Comparison of ENCODE assay signal across 13 cellular contexts in the genomic region with DNA sequence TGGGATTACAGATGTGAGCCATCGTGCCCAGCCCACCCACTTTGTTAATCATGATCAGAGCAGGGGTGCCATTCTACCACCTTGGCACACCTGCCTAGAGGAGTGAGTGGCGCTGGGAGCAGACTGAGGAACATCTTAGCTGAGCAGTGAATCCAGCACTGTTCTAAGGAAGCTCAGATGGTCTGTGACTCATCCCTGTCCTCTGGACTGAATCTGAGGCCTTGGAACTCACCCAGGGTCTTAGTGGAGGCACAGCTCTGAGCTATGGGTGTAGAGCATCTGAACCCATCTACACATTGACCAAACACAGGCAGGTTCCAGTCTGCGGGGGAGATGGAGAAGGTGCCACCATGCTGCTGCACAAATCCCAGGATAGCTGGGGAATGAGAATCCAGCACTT. TPM values are rescaled to one million over a fixed set of nuclear protein-coding genes. Genes with fewer than 3 reads are reported as not detected.
DNase-seq lines count a peak whose midpoint lies in the region; ATAC-seq and TF ChIP-seq lines count a peak whose summit lies in the region.
"Had no signal": no experiment of that assay in that cellular context is flagged by ENCODE, and none has a peak within 500 bp of the region (broad histone marks: within the 10 kb centered on the region; RNA-seq: fewer than 3 reads in every experiment).

No MANE protein-coding gene starts in this region.

- H3K27ac Mint-ChIP-seq in activated T-helper 17 cell treated with anti-CD3 and anti-CD28 coated beads, Interleukin-2, amount 50 U/mL, for 72 hours: peak overlapping the region; percentile 58

- H3K4me3 Mint-ChIP-seq in activated T-helper 17 cell treated with anti-CD3 and anti-CD28 coated beads, Interleukin-2, amount 50 U/mL, for 72 hours: no peak overlapping the region

- 100% methylated on average over 1 of the region's 3 CpGs for WGBS in right lobe of liver (ENCODE audit: insufficient coverage, low coverage, low lambda C conversion rate, missing lambda C conversion rate)

- H3K36me3 Mint-ChIP-seq in activated T-helper 17 cell treated with anti-CD3 and anti-CD28 coated beads, Interleukin-2, amount 50 U/mL, for 72 hours (ENCODE audit: low read depth): peaks cover 41% of the 10 kb centered on the region

- H3K9me3 ChIP-seq in right atrium auricular region (no peaks in the 10 kb centered on the region), right lobe of liver (no peaks in the 10 kb centered on the region)
- H3K9me3 ChIP-seq: prostate gland, thyroid gland had no signal

- H3K9me3 Mint-ChIP-seq in activated T-helper 17 cell treated with anti-CD3 and anti-CD28 coated beads, Interleukin-2, amount 50 U/mL, for 72 hours: no peaks in the 10 kb centered on the region

- H3K4me3 ChIP-seq in right atrium auricular region (no peak overlapping the region), fibroblast of pulmonary artery (replicated peaks; ENCODE audit: low read depth, low read length) (no peak overlapping the region), right lobe of liver (no peak overlapping the region)
- H3K4me3 ChIP-seq: prostate gland, thyroid gland had no signal

- H3K27me3 ChIP-seq in right atrium auricular region: no peaks in the 10 kb centered on the region
- no peaks in the 10 kb centered on the region for H3K27me3 ChIP-seq in right lobe of liver
- H3K27me3 ChIP-seq: thyroid gland had no signal

- no peak for TF ChIP-seq POLR2A in right lobe of liver (IDR thresholded peaks at IDR 0.05)

- peaks cover 25% of the 10 kb centered on the region for H3K4me1 Mint-ChIP-seq in activated T-helper 17 cell treated with anti-CD3 and anti-CD28 coated beads, Interleukin-2, amount 50 U/mL, for 72 hours

- intact Hi-C loops in left ventricle myocardium superior (cut with micrococcal nuclease) (no loop called here), right lobe of liver (cut with DNase I) (no loop called here)

- H3K4me1 ChIP-seq in right atrium auricular region: no peaks in the 10 kb centered on the region
- H3K4me1 ChIP-seq in right lobe of liver: no peaks in the 10 kb centered on the region
- H3K4me1 ChIP-seq: prostate gland, thyroid gland had no signal

- TF ChIP-seq CTCF in right atrium auricular region (IDR thresholded peaks at IDR 0.05): no peak
- TF ChIP-seq CTCF in fibroblast of pulmonary artery (IDR thresholded peaks at IDR 0.05; ENCODE audit: low read length, missing control alignments): no peak
- no peak for TF ChIP-seq CTCF in right lobe of liver (IDR thresholded peaks at IDR 0.05)

- peak; percentile 14 for ATAC-seq in left ventricle myocardium superior
- ATAC-seq in activated T-helper 17 cell treated with anti-CD3 and anti-CD28 coated beads, Interleukin-2, amount 50 U/mL, for 72 hours (replicated peaks): no peak
- no peak for ATAC-seq in right lobe of liver

- no peaks in the 10 kb centered on the region for H3K27me3 Mint-ChIP-seq in activated T-helper 17 cell treated with anti-CD3 and anti-CD28 coated beads, Interleukin-2, amount 50 U/mL, for 72 hours

- H3K36me3 ChIP-seq in right atrium auricular region (peaks cover 17% of the 10 kb centered on the region), right lobe of liver (peaks cover 0 to 13% (median 10%) of the 10 kb centered on the region in 4 donors)

- DNase-seq in left ventricle myocardium superior (no peak), right atrium auricular region (ENCODE audit: low spot score) (no peak), fibroblast of pulmonary artery (ENCODE audit: low read depth) (peak; percentile 75), DMS79 treated with DMSO at 0.1 percent for 48 hours (lab: John Stamatoyannopoulos, UW) (no peak), right lobe of liver (no peak), SW480 (ENCODE audit: low spot score) (no peak), NCI-H1694 treated with DMSO at 0.1 percent for 48 hours (lab: John Stamatoyannopoulos, UW) (no peak)
- DNase-seq: activated CD4-positive, CD25-positive, alpha-beta regulatory T cell treated with anti-CD3 and anti-CD28 coated beads, Interleukin-2, amount 50 U/mL, for 72 hours; GF-D8; NCI-H524; thyroid gland had no signal

- H3K27ac ChIP-seq in right atrium auricular region (no peak overlapping the region), right lobe of liver (no peak overlapping the region)
- H3K27ac ChIP-seq: prostate gland, thyroid gland had no signal

RNA-seq across cellular contexts. Expression of a gene that starts 14.9 kb away (rescaled TPM):
- total RNA-seq in left ventricle myocardium superior (19.6 TPM), right atrium auricular region (10 to 100 TPM; 10.8 to 14.9 TPM), right lobe of liver (10 to 100 TPM; 14.8 to 26.8 (median 17.9) TPM)
- total RNA-seq in activated T-helper 17 cell treated with anti-CD3 and anti-CD28 coated beads, Interleukin-2, amount 50 U/mL, for 72 hours: 10 to 100 TPM; 25.6 to 31.8 TPM

RNA-seq across cellular contexts. Expression of a gene that starts 17.5 kb away (rescaled TPM):
- total RNA-seq in left ventricle myocardium superior (18.6 TPM), right atrium auricular region (10 to 100 TPM; 20.1 to 48.9 TPM), right lobe of liver (10 to 100 TPM; 13.9 to 31.5 (median 22.0) TPM)
- 100 to 1,000 TPM; 151 to 154 TPM for total RNA-seq in activated T-helper 17 cell treated with anti-CD3 and anti-CD28 coated beads, Interleukin-2, amount 50 U/mL, for 72 hours

RNA-seq across cellular contexts. Expression of a gene that starts 25.9 kb away (rescaled TPM):
- total RNA-seq in left ventricle myocardium superior (40.3 TPM), right atrium auricular region (10 to 100 TPM; 58.8 to 94.5 TPM), right lobe of liver (10 to 100 TPM; 29.7 to 69.0 (median 34.3) TPM)
- total RNA-seq in activated T-helper 17 cell treated with anti-CD3 and anti-CD28 coated beads, Interleukin-2, amount 50 U/mL, for 72 hours: 100 to 1,000 TPM; 126 to 149 TPM

RNA-seq across cellular contexts. Expression of a gene that starts 32.2 kb away (rescaled TPM):
- 17.0 TPM for total RNA-seq in left ventricle myocardium superior
- 10 to 100 TPM; 15.4 to 16.6 TPM for total RNA-seq in right atrium auricular region
- 10 to 100 TPM; 68.8 to 82.7 TPM for total RNA-seq in activated T-helper 17 cell treated with anti-CD3 and anti-CD28 coated beads, Interleukin-2, amount 50 U/mL, for 72 hours
- 10 to 100 TPM; 36.4 to 48.0 (median 40.5) TPM for total RNA-seq in right lobe of liver
